15 cellular contexts compared by ENCODE assay signal in genomic region chr4:26048962-26049361, GRCh38.
A peak's percentile ranks its signal among the peaks of the same experiment; 100 is the strongest.
DNase-seq lines count a peak whose midpoint lies in the region; ATAC-seq and TF ChIP-seq lines count a peak whose summit lies in the region.
"Had no signal": no experiment of that assay in that cellular context is flagged by ENCODE, and none has a peak within 500 bp of the region (broad histone marks: within the 10 kb centered on the region; RNA-seq: fewer than 3 reads in every experiment).

No MANE protein-coding gene starts in this region.

- no peak overlapping the region for H2AFZ ChIP-seq in mammary epithelial cell (ENCODE audit: low read depth, low read length)
- peak overlapping the region; percentile 30 for H2AFZ ChIP-seq in osteoblast (ENCODE audit: low read length)

- CTCF ChIA-PET in MCF 10A (lab: Yijun Ruan, JAX) (no interaction called here), mammary epithelial cell (lab: Charles Lee; ENCODE audit: low non-redundant PET) (no interaction called here)

- no TSS peak for BruUV-seq in MCF 10A (replicated peaks; lab: Mats Ljungman, UMichigan)
- BruUV-seq in mammary epithelial cell (replicated peaks; lab: Mats Ljungman, UMichigan), result no TSS peak

- no peaks in the 10 kb centered on the region for H3K9me3 ChIP-seq in mammary epithelial cell (replicated peaks; ENCODE audit: insufficient read depth, low read length)
- H3K9me3 ChIP-seq in osteoblast (ENCODE audit: low read depth, low read length), result no peaks in the 10 kb centered on the region
- H3K9me3 ChIP-seq in upper lobe of right lung, result no peaks in the 10 kb centered on the region
- H3K9me3 ChIP-seq: body of pancreas had no signal

- dilution Hi-C loops in mammary epithelial cell (cut with HindIII; ENCODE audit: low sequenced_read_pairs), result no loop called here

- peak; percentile 25 for DNase-seq in MCF 10A (ENCODE audit: unreplicated experiment)
- DNase-seq in mammary epithelial cell, result no peak
- peak; percentile 60 for DNase-seq in fibroblast of gingiva (ENCODE audit: low read depth)
- no peak for DNase-seq in osteoblast (ENCODE audit: insufficient read length, low spot score, missing footprints)
- DNase-seq in upper lobe of right lung, result no peak
- DNase-seq in NCI-H1436 treated with DMSO at 0.1 percent for 48 hours (lab: John Stamatoyannopoulos, UW), result no peak
- no peak for DNase-seq in COLO829 (ENCODE audit: low spot score)
- DNase-seq: 8988T; activated B cell treated with CpG ODN at 0.5 μM for 24 hours; activated T-cell treated with anti-CD3 and anti-CD28 coated beads, Interleukin-2, amount 50 U/mL, for 4 hours; DMS 273 treated with DMSO at 0.1 percent for 48 hours; NCI-H146; NCI-H748 treated with DMSO at 0.1 percent for 48 hours had no signal

- H3K27ac ChIP-seq in mammary epithelial cell (ENCODE audit: insufficient read depth, low read depth, low read length) (no peak overlapping the region), osteoblast (ENCODE audit: low read depth, low read length) (peak overlapping the region; percentile 75), upper lobe of right lung (peak overlapping the region; percentile 60)

- H3K27me3 Mint-ChIP-seq in MCF 10A (ENCODE audit: insufficient read depth, unreplicated experiment), result no peaks in the 10 kb centered on the region

- H4K20me1 ChIP-seq in mammary epithelial cell (ENCODE audit: insufficient read depth, low read length) (no peaks in the 10 kb centered on the region), osteoblast (ENCODE audit: insufficient read depth, low read length) (no peaks in the 10 kb centered on the region)

- H3K4me1 Mint-ChIP-seq in MCF 10A (ENCODE audit: insufficient read depth, unreplicated experiment), result peaks cover 20% of the 10 kb centered on the region

- no peak overlapping the region for H3K4me3 Mint-ChIP-seq in MCF 10A (ENCODE audit: unreplicated experiment)
- H3K4me3 Mint-ChIP-seq: activated B cell treated with CpG ODN at 0.5 μM for 24 hours; activated T-cell treated with anti-CD3 and anti-CD28 coated beads, Interleukin-2, amount 50 U/mL, for 4 hours had no signal

- H3K27ac Mint-ChIP-seq in MCF 10A (ENCODE audit: low read depth, unreplicated experiment), result peak overlapping the region; percentile 86
- H3K27ac Mint-ChIP-seq: activated B cell treated with CpG ODN at 0.5 μM for 24 hours had no signal

- no peaks in the 10 kb centered on the region for H3K36me3 Mint-ChIP-seq in MCF 10A (ENCODE audit: insufficient read depth, unreplicated experiment)

- no peaks in the 10 kb centered on the region for H3K79me2 ChIP-seq in mammary epithelial cell (ENCODE audit: insufficient read depth, low read length)
- H3K79me2 ChIP-seq in osteoblast (ENCODE audit: insufficient read depth, low read length), result no peaks in the 10 kb centered on the region

- H3K4me2 ChIP-seq in mammary epithelial cell (ENCODE audit: insufficient read depth, low read depth, low read length), result no peak overlapping the region
- peak overlapping the region; percentile 6 for H3K4me2 ChIP-seq in osteoblast (ENCODE audit: insufficient read depth, low read length)

- H3K9ac ChIP-seq in mammary epithelial cell (ENCODE audit: insufficient read depth, low read length), result no peak overlapping the region

- H3K36me3 ChIP-seq in mammary epithelial cell (ENCODE audit: insufficient read depth, low read length) (no peaks in the 10 kb centered on the region), osteoblast (ENCODE audit: insufficient read depth, low read length) (no peaks in the 10 kb centered on the region), upper lobe of right lung (no peaks in the 10 kb centered on the region)

- POLR2A ChIA-PET in MCF 10A (lab: Yijun Ruan, JAX), result no interaction called here

- H3K27me3 ChIP-seq in mammary epithelial cell (ENCODE audit: insufficient read depth, low read length) (no peaks in the 10 kb centered on the region), osteoblast (ENCODE audit: insufficient read depth, low read length) (no peaks in the 10 kb centered on the region), upper lobe of right lung (no peaks in the 10 kb centered on the region)
- H3K27me3 ChIP-seq: body of pancreas had no signal

- 65% methylated on average over 8 of the region's 9 CpGs for WGBS in mammary epithelial cell (ENCODE audit: low coverage, missing lambda C conversion rate)

- no peak for TF ChIP-seq CTCF in MCF 10A (IDR thresholded peaks at IDR 0.05; ENCODE audit: unreplicated experiment)
- TF ChIP-seq CTCF in mammary epithelial cell (conservative IDR thresholded peaks at IDR 0.05 in 1 of 2, IDR thresholded peaks at IDR 0.05 in 1 of 2; ENCODE audit: extremely low read depth in 1 of 2, insufficient read depth in 1 of 2, low read depth in 1 of 2, low read length in 2 of 2), result no peak
- TF ChIP-seq CTCF in osteoblast (IDR thresholded peaks at IDR 0.05; ENCODE audit: extremely low read depth, low read depth, low read length), result no peak
- no peak for TF ChIP-seq CTCF in upper lobe of right lung (IDR thresholded peaks at IDR 0.05)

- intact Hi-C loops in MCF 10A (cut with micrococcal nuclease), result no loop called here
- intact Hi-C loops in mammary epithelial cell (cut with micrococcal nuclease), result no loop called here
- intact Hi-C loops in upper lobe of right lung (cut with DNase I), result no loop called here

- no peak for ATAC-seq in upper lobe of right lung
- ATAC-seq in GM21390 (IDR thresholded peaks at IDR 0.05; ENCODE audit: unreplicated experiment), result no peak
- ATAC-seq: activated T-cell treated with anti-CD3 and anti-CD28 coated beads, Interleukin-2, amount 50 U/mL, for 4 hours had no signal

- in situ Hi-C loops in mammary epithelial cell (cut with MboI; ENCODE audit: low sequenced_read_pairs in 2 of 2), result no loop called here

- H3K4me1 ChIP-seq in mammary epithelial cell (ENCODE audit: insufficient read depth, low read length) (no peaks in the 10 kb centered on the region), osteoblast (ENCODE audit: insufficient read depth, low read length) (peaks cover 24% of the 10 kb centered on the region), upper lobe of right lung (peaks cover 4% of the 10 kb centered on the region)
- H3K4me1 ChIP-seq: body of pancreas had no signal

- H3K9me3 Mint-ChIP-seq in MCF 10A (ENCODE audit: unreplicated experiment), result no peaks in the 10 kb centered on the region
- H3K9me3 Mint-ChIP-seq: activated B cell treated with CpG ODN at 0.5 μM for 24 hours; activated T-cell treated with anti-CD3 and anti-CD28 coated beads, Interleukin-2, amount 50 U/mL, for 4 hours had no signal

- no peak overlapping the region for H3K4me3 ChIP-seq in mammary epithelial cell (replicated peaks in 1 of 3; ENCODE audit: insufficient read depth in 1 of 3, low read depth in 2 of 3, low read length in 3 of 3)
- H3K4me3 ChIP-seq in osteoblast (ENCODE audit: insufficient read depth, low read length), result no peak overlapping the region
- no peak overlapping the region for H3K4me3 ChIP-seq in upper lobe of right lung
- H3K4me3 ChIP-seq: body of pancreas had no signal

Comparison
In these comparisons a context has a peak if more than half of its experiments do, and no peak if none do; other contexts are left out.
1. DNase-seq: peak in MCF 10A (single experiment) and fibroblast of gingiva (single experiment); none in mammary epithelial cell (single experiment), osteoblast (single experiment), upper lobe of right lung (single experiment), NCI-H1436 treated with DMSO at 0.1 percent for 48 hours (single experiment) and COLO829 (single experiment).